Comparison of ENCODE assay signal across 24 cellular contexts in genomic region chr10:114982989-114983388, GRCh38. TPM values are rescaled to one million over a fixed set of nuclear protein-coding genes. Genes with fewer than 3 reads are reported as not detected.
DNase-seq lines count a peak whose midpoint lies in the region; ATAC-seq, FAIRE-seq and TF ChIP-seq lines count a peak whose summit lies in the region.
"Had no signal": no experiment of that assay in that cellular context is flagged by ENCODE, and none has a peak within 500 bp of the region (broad histone marks: within the 10 kb centered on the region; RNA-seq: fewer than 3 reads in every experiment).

No MANE protein-coding gene starts in this region.

- no peak for FAIRE-seq in K562 (lab: Jason Lieb, UNC)
- FAIRE-seq in kidney (lab: Jason Lieb, UNC): peak; percentile 74
- FAIRE-seq: A549, D721Med, GM12878 had no signal

- no peaks in the 10 kb centered on the region for H4K20me1 ChIP-seq in K562 (replicated peaks; ENCODE audit: control insufficient read depth, insufficient read depth, low read length)
- H4K20me1 ChIP-seq: BLaER1 treated with 17β-estradiol and CSF1 and Interleukin-3, amounts not matched to agents 10 nM and 100 nM had no signal

- H2AFZ ChIP-seq in K562 (ENCODE audit: low read depth, low read length): no peak overlapping the region
- H2AFZ ChIP-seq: GM23338 had no signal

- H3K36me3 ChIP-seq in HEK293 (ENCODE audit: control insufficient read depth in 2 of 2, insufficient read depth in 1 of 2, low read length in 2 of 2) (no peaks in the 10 kb centered on the region; a peak in 1 of 3 replicates), K562 (ENCODE audit: control insufficient read depth, insufficient read depth, low read length) (no peaks in the 10 kb centered on the region), kidney (ENCODE audit: control insufficient read depth in 1 of 2, insufficient read depth in 2 of 2, low read length in 2 of 2) (no peaks in the 10 kb centered on the region), heart right ventricle (peaks cover 0 to 43% (median 12%) of the 10 kb centered on the region in 9 donors)
- H3K36me3 ChIP-seq: BE2C had no signal

- TF ChIP-seq CTCF in HEK293 (tag by site-specific recombination; IDR thresholded peaks at IDR 0.05) (no peak), K562 (IDR thresholded peaks at IDR 0.05 in 2 of 3, conservative IDR thresholded peaks at IDR 0.05 in 1 of 3; ENCODE audit: insufficient read depth in 2 of 3, low read depth in 1 of 3, low read length in 3 of 3) (no peak), kidney (IDR thresholded peaks at IDR 0.05; ENCODE audit: borderline replicate concordance, extremely low read depth, insufficient read depth) (no peak), heart right ventricle (IDR thresholded peaks at IDR 0.05) (no peak)

- H3K27ac ChIP-seq in HEK293 (ENCODE audit: extremely low read depth, low read depth, low read length): no peak overlapping the region
- H3K27ac ChIP-seq in K562 (ENCODE audit: extremely low read depth, low read depth, low read length): no peak overlapping the region
- H3K27ac ChIP-seq in kidney (ENCODE audit: low read depth in 2 of 2, low read length in 2 of 2): no peak overlapping the region
- H3K27ac ChIP-seq in heart right ventricle: no peak overlapping the region
- H3K27ac ChIP-seq: A549; BLaER1 treated with 17β-estradiol and CSF1 and Interleukin-3, amounts not matched to agents 10 nM and 100 nM had no signal

- H3K79me2 ChIP-seq in K562 (ENCODE audit: control insufficient read depth, insufficient read depth, low read length): no peaks in the 10 kb centered on the region

- no peaks in the 10 kb centered on the region for H3K4me1 Mint-ChIP-seq in activated T-helper 1 cell treated with anti-CD3 and anti-CD28 coated beads, Interleukin-12 subunit alpha, Interleukin-12 subunit beta, Interleukin-2, Interleukin-4 antibody, amounts not matched to agents 30 ng/mL and 10 ng/mL and 1 ng/mL, durations not matched to agents 14 hours and 24 hours and 36 hours (ENCODE audit: low read depth)
- H3K4me1 Mint-ChIP-seq: CD14-positive monocyte; CD8-positive, alpha-beta memory T cell; GM23338; H9 had no signal

- no TSS peak for BruUV-seq in K562 (replicated peaks; lab: Mats Ljungman, UMichigan)

- no peaks in the 10 kb centered on the region for H3K27me3 Mint-ChIP-seq in activated T-helper 1 cell treated with anti-CD3 and anti-CD28 coated beads, Interleukin-12 subunit alpha, Interleukin-12 subunit beta, Interleukin-2, Interleukin-4 antibody, amounts not matched to agents 30 ng/mL and 10 ng/mL and 1 ng/mL, durations not matched to agents 14 hours and 24 hours and 36 hours (ENCODE audit: insufficient read depth)
- H3K27me3 Mint-ChIP-seq: CD4-positive, alpha-beta T cell; CD8-positive, alpha-beta memory T cell had no signal

- POLR2A ChIA-PET in HEK293 (lab: Yijun Ruan, JAX) (no interaction called here), K562 (lab: Yijun Ruan, JAX) (no interaction called here)

- no peak for ATAC-seq in K562
- ATAC-seq in heart right ventricle: no peak
- ATAC-seq in GM18858 (IDR thresholded peaks at IDR 0.05; ENCODE audit: unreplicated experiment): no peak
- ATAC-seq: A549, GM12878, GM23338 had no signal

- no peak for TF ChIP-seq POLR2A in K562 (conservative IDR thresholded peaks at IDR 0.05)

- H3K27ac Mint-ChIP-seq in activated T-helper 1 cell treated with anti-CD3 and anti-CD28 coated beads, Interleukin-12 subunit alpha, Interleukin-12 subunit beta, Interleukin-2, Interleukin-4 antibody, amounts not matched to agents 30 ng/mL and 10 ng/mL and 1 ng/mL, durations not matched to agents 14 hours and 24 hours and 36 hours: no peak overlapping the region
- H3K27ac Mint-ChIP-seq: CD14-positive monocyte; CD4-positive, alpha-beta T cell; CD8-positive, alpha-beta memory T cell; GM23338; H9 had no signal

- in situ Hi-C loops in K562 (cut with MboI): no loop called here

- H3K9me1 ChIP-seq in K562 (ENCODE audit: control insufficient read depth, insufficient read depth, low read length): no peaks in the 10 kb centered on the region

- intact Hi-C loops in K562 (cut with micrococcal nuclease) (no loop called here), kidney (cut with DNase I) (no loop called here), heart right ventricle (cut with DNase I) (no loop called here), posterior vena cava (cut with DNase I) (no loop called here)
- intact Hi-C loops in activated T-helper 1 cell treated with anti-CD3 and anti-CD28 coated beads, Interleukin-12 subunit alpha, Interleukin-12 subunit beta, Interleukin-2, Interleukin-4 antibody, amounts not matched to agents 30 ng/mL and 10 ng/mL and 1 ng/mL, durations not matched to agents 14 hours and 24 hours and 36 hours (cut with micrococcal nuclease): no loop called here

- H3K36me3 Mint-ChIP-seq in activated T-helper 1 cell treated with anti-CD3 and anti-CD28 coated beads, Interleukin-12 subunit alpha, Interleukin-12 subunit beta, Interleukin-2, Interleukin-4 antibody, amounts not matched to agents 30 ng/mL and 10 ng/mL and 1 ng/mL, durations not matched to agents 14 hours and 24 hours and 36 hours (ENCODE audit: low read depth): peaks cover 27% of the 10 kb centered on the region

- H3K4me3 ChIP-seq in HEK293 (ENCODE audit: low read depth, low read length): no peak overlapping the region
- no peak overlapping the region for H3K4me3 ChIP-seq in K562
- H3K4me3 ChIP-seq in kidney (ENCODE audit: low read length in 2 of 2): no peak overlapping the region
- no peak overlapping the region for H3K4me3 ChIP-seq in heart right ventricle
- H3K4me3 ChIP-seq: A549, GM12878, GM23338 had no signal

- H3K4me1 ChIP-seq in HEK293 (ENCODE audit: control insufficient read depth, insufficient read depth, low read length) (no peaks in the 10 kb centered on the region), K562 (replicated peaks in 1 of 2; ENCODE audit: control insufficient read depth in 2 of 2, insufficient read depth in 2 of 2, low read length in 2 of 2) (no peaks in the 10 kb centered on the region), kidney (ENCODE audit: control insufficient read depth in 1 of 2, insufficient read depth in 1 of 2, low read depth in 1 of 2, low read length in 2 of 2) (no peaks in the 10 kb centered on the region), heart right ventricle (no peaks in the 10 kb centered on the region)
- H3K4me1 ChIP-seq: A549; BE2C; BLaER1 treated with 17β-estradiol and CSF1 and Interleukin-3, amounts not matched to agents 10 nM and 100 nM had no signal

- no peak for TF ChIP-seq RAD21 in K562 (CRISPR knock-in tag; conservative IDR thresholded peaks at IDR 0.05 in 1 of 2, IDR thresholded peaks at IDR 0.05 in 1 of 2)

- peaks cover 24% of the 10 kb centered on the region for H3K9me3 Mint-ChIP-seq in activated T-helper 1 cell treated with anti-CD3 and anti-CD28 coated beads, Interleukin-12 subunit alpha, Interleukin-12 subunit beta, Interleukin-2, Interleukin-4 antibody, amounts not matched to agents 30 ng/mL and 10 ng/mL and 1 ng/mL, durations not matched to agents 14 hours and 24 hours and 36 hours

- H3K9ac ChIP-seq in K562 (ENCODE audit: insufficient read depth in 1 of 2, low read depth in 2 of 2, low read length in 2 of 2) (no peak overlapping the region), kidney (ENCODE audit: low read length in 2 of 2) (no peak overlapping the region)
- H3K9ac ChIP-seq: BLaER1 treated with 17β-estradiol and CSF1 and Interleukin-3, amounts not matched to agents 10 nM and 100 nM had no signal

- no peak overlapping the region for H3K4me2 ChIP-seq in K562 (ENCODE audit: insufficient read depth, low read length)
- H3K4me2 ChIP-seq: A549; BLaER1 treated with 17β-estradiol and CSF1 and Interleukin-3, amounts not matched to agents 10 nM and 100 nM; GM23338 had no signal

- no peak for TF ChIP-seq EP300 in K562 (IDR thresholded peaks at IDR 0.05; ENCODE audit: low read length)

- no peak overlapping the region for H3K4me3 Mint-ChIP-seq in activated T-helper 1 cell treated with anti-CD3 and anti-CD28 coated beads, Interleukin-12 subunit alpha, Interleukin-12 subunit beta, Interleukin-2, Interleukin-4 antibody, amounts not matched to agents 30 ng/mL and 10 ng/mL and 1 ng/mL, durations not matched to agents 14 hours and 24 hours and 36 hours
- H3K4me3 Mint-ChIP-seq: CD14-positive monocyte; CD4-positive, alpha-beta T cell; CD8-positive, alpha-beta memory T cell; GM23338; H9 had no signal

- H3K9me3 ChIP-seq in HEK293 (ENCODE audit: control insufficient read depth, insufficient read depth, low read depth, low read length) (no peaks in the 10 kb centered on the region; the same call in 1 of the 2 replicates), K562 (replicated peaks; ENCODE audit: control insufficient read depth, insufficient read depth, low read depth, low read length) (no peaks in the 10 kb centered on the region), kidney (ENCODE audit: control insufficient read depth in 1 of 2, low read length in 2 of 2) (peaks cover 6 to 23% of the 10 kb centered on the region in 2 donors), heart right ventricle (peaks cover 0 to 58% (median 28%) of the 10 kb centered on the region in 11 donors)
- H3K9me3 ChIP-seq: BE2C had no signal

- DNase-seq in K562 (ENCODE audit: extremely low read depth in 1 of 4, low spot score in 3 of 4) (no peak), kidney (no peak), heart right ventricle (no peak), posterior vena cava (ENCODE audit: low spot score) (no peak)
- DNase-seq in activated T-helper 1 cell treated with anti-CD3 and anti-CD28 coated beads, Interleukin-12 subunit alpha, Interleukin-12 subunit beta, Interleukin-2, Interleukin-4 antibody, amounts not matched to agents 30 ng/mL and 10 ng/mL and 1 ng/mL, durations not matched to agents 14 hours and 24 hours and 36 hours (ENCODE audit: low spot score): no peak
- DNase-seq: 8988T; ACHN; AML-193; BE2C; CD4-positive, alpha-beta T cell; CD8-positive, alpha-beta memory T cell; DMS 273 treated with DMSO at 0.1 percent for 48 hours; DMS79; EL; GDM1; H9 had no signal

- CTCF ChIA-PET in HEK293 (lab: Yijun Ruan, JAX): interaction anchor here (0.6 kb wide), 1 partner anchor 10 kb away, joined by 3 read pairs; no protein-coding TSS in a partner anchor
- CTCF ChIA-PET in K562 (lab: Yijun Ruan, JAX; ENCODE audit: low intra/inter-chr PET ratio): no interaction called here

- H3K27me3 ChIP-seq in K562 (ENCODE audit: control insufficient read depth in 2 of 2, insufficient read depth in 2 of 2, low read length in 2 of 2) (no peaks in the 10 kb centered on the region), heart right ventricle (no peaks in the 10 kb centered on the region)
- H3K27me3 ChIP-seq: BE2C; BLaER1 treated with 17β-estradiol and CSF1 and Interleukin-3, amounts not matched to agents 10 nM and 100 nM had no signal

RNA-seq across cellular contexts. Expression of gene TRUB1, which starts 45.0 kb away (rescaled TPM):
- 6.1 and 12.2 TPM in 2 replicates for total RNA-seq in K562 (2011; cell fraction: chromatin; rRNA removed; ENCODE audit: low replicate concordance)
- 4.5 and 7.2 TPM in 2 replicates for total RNA-seq in K562 (2011; cell fraction: nucleolus; rRNA removed)
- 6.8 and 7.3 TPM in 2 replicates for total RNA-seq in K562 (2011; cell fraction: nucleoplasm; rRNA removed)
- total RNA-seq in K562 (2014; rRNA removed): 14.3 and 16.5 TPM in 2 replicates
- total RNA-seq in K562 (2014; rRNA removed; fragmentation: Illumina TruSeq; extraction: Trizol): 15.9 and 17.6 TPM in 2 replicates
- 13.7 and 14.6 TPM in 2 replicates for total RNA-seq in K562 (2015; rRNA removed; fragmentation: Illumina TruSeq; extraction: Trizol)
- total RNA-seq in K562 (2021): 9.9 and 11.3 TPM in 2 replicates
- 8.6 and 11.5 TPM in 2 replicates for polyA plus RNA-seq in K562 (2011; rRNA removed)
- 1.7 and 4.2 TPM in 2 replicates for polyA plus RNA-seq in K562 (2011; cell fraction: cytosol; rRNA removed)
- 3.7 and 4.8 TPM in 2 replicates for polyA plus RNA-seq in K562 (2011; cell fraction: nucleus; rRNA removed)
- polyA plus RNA-seq in K562 (2012): 5.1 and 5.8 TPM in 2 replicates
- polyA plus RNA-seq in K562 (2014; fragmentation: Illumina TruSeq; extraction: Trizol): 11.1 and 12.9 TPM in 2 replicates
- 1 to 10 TPM; 4.6 to 7.6 TPM for polyA plus RNA-seq in K562 (2014; fragmentation: Nextera tagmentation; extraction: Ambion mirVana)
- 9.7 and 9.8 TPM in 2 replicates for polyA plus RNA-seq in K562 (2014; rRNA removed)
- polyA minus RNA-seq in K562 (2011; rRNA and poly(A)+ RNA removed): 12.5 and 14.9 TPM in 2 replicates
- 6.0 and 6.5 TPM in 2 replicates for polyA minus RNA-seq in K562 (2011; cell fraction: cytosol; rRNA and poly(A)+ RNA removed)
- 8.8 and 11.7 TPM in 2 replicates for polyA minus RNA-seq in K562 (2011; cell fraction: nucleus; rRNA and poly(A)+ RNA removed)
- total RNA-seq in kidney: 17.1 TPM
- polyA plus RNA-seq in kidney (ENCODE audit: insufficient read depth, low read depth, low replicate concordance): 11.5 TPM
- total RNA-seq in activated T-helper 1 cell treated with anti-CD3 and anti-CD28 coated beads, Interleukin-12 subunit alpha, Interleukin-12 subunit beta, Interleukin-2, Interleukin-4 antibody, amounts not matched to agents 30 ng/mL and 10 ng/mL and 1 ng/mL, durations not matched to agents 14 hours and 24 hours and 36 hours: 21.6 TPM in 2 replicates
- 10 to 100 TPM in 9 of 10 donors, 1 to 10 TPM in 1; 7.9 to 29.8 (median 23.5) TPM for total RNA-seq in heart right ventricle
- polyA plus RNA-seq in heart right ventricle: 1 to 10 TPM; 3.9 to 5.0 TPM
- total RNA-seq in posterior vena cava: 1 to 10 TPM; 8.2 to 9.8 TPM

Comparison
In these comparisons a context has a peak if more than half of its experiments do, and no peak if none do; other contexts are left out.
1. Of the 44 proteins assayed by ChIP-seq in both K562 and HEK293: peak only in K562: none; only in HEK293: SETDB1; in both: none; in neither: 43.